In the genomic region with DNA sequence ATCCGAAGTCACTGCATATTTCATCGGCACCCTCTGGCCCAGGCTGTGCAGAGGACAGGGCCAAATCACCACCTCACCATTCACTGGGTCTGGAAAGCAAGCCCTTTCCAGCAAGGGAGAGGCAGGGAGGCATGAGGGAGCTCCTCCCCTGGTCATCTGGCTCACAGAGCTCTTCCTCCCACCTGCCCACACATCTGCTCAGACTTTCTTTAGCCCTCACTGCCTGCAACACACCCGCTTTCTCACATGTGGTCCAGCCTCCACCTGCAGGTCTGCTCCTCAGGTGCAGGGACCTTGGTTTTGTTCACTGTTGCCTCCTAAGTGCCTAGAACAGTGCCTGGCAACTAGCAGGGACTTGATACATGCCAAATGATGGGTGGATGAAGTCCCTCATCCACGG, we compare ENCODE assay signal across 21 cellular contexts. TPM values are rescaled to one million over a fixed set of nuclear protein-coding genes. Genes with fewer than 3 reads are reported as not detected.
DNase-seq lines count a peak whose midpoint lies in the region; ATAC-seq, FAIRE-seq and TF ChIP-seq lines count a peak whose summit lies in the region.
"Had no signal": no experiment of that assay in that cellular context is flagged by ENCODE, and none has a peak within 500 bp of the region (broad histone marks: within the 10 kb centered on the region; RNA-seq: fewer than 3 reads in every experiment).

No MANE protein-coding gene starts in this region.

- H3K4me1 ChIP-seq in Karpas-422 (ENCODE audit: low read length) (peaks cover 91% of the 10 kb centered on the region), GM12878 (ENCODE audit: control insufficient read depth, insufficient read depth, low read length) (peaks cover 76% of the 10 kb centered on the region), osteoblast (ENCODE audit: insufficient read depth, low read length) (peaks cover 5% of the 10 kb centered on the region)

- H4K20me1 ChIP-seq in Karpas-422 (ENCODE audit: insufficient read depth, low read depth, low read length) (peaks cover 58% of the 10 kb centered on the region), GM12878 (ENCODE audit: control insufficient read depth, insufficient read depth) (peaks cover 6% of the 10 kb centered on the region), osteoblast (ENCODE audit: insufficient read depth, low read length) (peaks cover 90% of the 10 kb centered on the region)

- intact Hi-C loops in activated CD4-positive, alpha-beta T cell treated with anti-CD3 and anti-CD28 coated beads for 36 hours (cut with DNase I, micrococcal nuclease), result no loop called here
- intact Hi-C loops in GM12878 (cut with micrococcal nuclease; ENCODE audit: unreplicated experiment), result no loop called here

- no peak for FAIRE-seq in GM12878 (lab: Jason Lieb, UNC)
- FAIRE-seq: A549, bronchial epithelial cell, keratinocyte had no signal

- no peaks in the 10 kb centered on the region for H3K36me3 ChIP-seq in Karpas-422 (ENCODE audit: insufficient read depth, low read length)
- peaks cover 0 to 4% of the 10 kb centered on the region in 2 experiments; a peak in 2 of 4 replicates for H3K36me3 ChIP-seq in GM12878 (ENCODE audit: control insufficient read depth in 2 of 2, insufficient read depth in 2 of 2, low read length in 1 of 2)
- H3K36me3 ChIP-seq in osteoblast (ENCODE audit: insufficient read depth, low read length), result no peaks in the 10 kb centered on the region
- H3K36me3 ChIP-seq: transverse colon, WERI-Rb-1 had no signal

- peak overlapping the region; percentile 40 for H3K27ac Mint-ChIP-seq in activated CD4-positive, alpha-beta T cell treated with anti-CD3 and anti-CD28 coated beads for 36 hours
- H3K27ac Mint-ChIP-seq in activated CD4-positive, alpha-beta T cell treated with anti-CD3 and anti-CD28 coated beads, Interleukin-2, amount 10 ng/mL, durations not matched to agents 7 days and 5 days, result no peak overlapping the region

- H3K9me3 ChIP-seq in Karpas-422 (ENCODE audit: low read length) (no peaks in the 10 kb centered on the region), GM12878 (replicated peaks; ENCODE audit: control insufficient read depth, insufficient read depth, low read length) (no peaks in the 10 kb centered on the region), osteoblast (ENCODE audit: low read depth, low read length) (no peaks in the 10 kb centered on the region)
- H3K9me3 ChIP-seq: A549, transverse colon had no signal

- H3K27me3 ChIP-seq in Karpas-422 (ENCODE audit: low read length) (no peaks in the 10 kb centered on the region), GM12878 (replicated peaks in 1 of 2; ENCODE audit: control insufficient read depth in 2 of 2, insufficient read depth in 2 of 2, low read length in 1 of 2) (no peaks in the 10 kb centered on the region), osteoblast (ENCODE audit: insufficient read depth, low read length) (no peaks in the 10 kb centered on the region)
- H3K27me3 ChIP-seq: transverse colon had no signal

- no peak for ATAC-seq in activated CD4-positive, alpha-beta T cell treated with anti-CD3 and anti-CD28 coated beads for 36 hours
- no peak for ATAC-seq in GM12878
- no peak for ATAC-seq in GM21737 (IDR thresholded peaks at IDR 0.05; ENCODE audit: unreplicated experiment)
- ATAC-seq in HG03159 (IDR thresholded peaks at IDR 0.05; ENCODE audit: unreplicated experiment), result no peak
- ATAC-seq: A549; activated CD8-positive, alpha-beta memory T cell treated with anti-CD3 and anti-CD28 coated beads, Interleukin-2, amount 10 ng/mL, durations not matched to agents 7 days and 5 days had no signal

- no TSS peak for BruUV-seq in GM12878 (replicated peaks; lab: Mats Ljungman, UMichigan)

- peaks cover 92% of the 10 kb centered on the region for H3K79me2 ChIP-seq in Karpas-422 (ENCODE audit: low read length)
- peaks cover 93% of the 10 kb centered on the region for H3K79me2 ChIP-seq in GM12878 (ENCODE audit: control insufficient read depth, insufficient read depth, low read length)
- H3K79me2 ChIP-seq in osteoblast (ENCODE audit: insufficient read depth, low read length), result peaks cover 99% of the 10 kb centered on the region

- in situ Hi-C loops in GM12878 (cut with MboI), result loop anchor here (25.0 kb wide), 1 partner anchor 2006 kb away; a partner anchor contains a TSS

- H3K9ac ChIP-seq in Karpas-422 (ENCODE audit: low read length) (peak overlapping the region; percentile 52), GM12878 (ENCODE audit: control insufficient read depth, insufficient read depth, low read length) (no peak overlapping the region; the same call in 1 of the 2 replicates)
- H3K9ac ChIP-seq: parathyroid adenoma had no signal

- H3K36me3 Mint-ChIP-seq in activated CD4-positive, alpha-beta T cell treated with anti-CD3 and anti-CD28 coated beads for 36 hours (ENCODE audit: low read depth), result peaks cover 2% of the 10 kb centered on the region
- peaks cover 5% of the 10 kb centered on the region for H3K36me3 Mint-ChIP-seq in activated CD4-positive, alpha-beta T cell treated with anti-CD3 and anti-CD28 coated beads, Interleukin-2, amount 10 ng/mL, durations not matched to agents 7 days and 5 days (ENCODE audit: low read depth)

- H3K4me1 Mint-ChIP-seq in activated CD4-positive, alpha-beta T cell treated with anti-CD3 and anti-CD28 coated beads for 36 hours, result peaks cover 76% of the 10 kb centered on the region
- peaks cover 83% of the 10 kb centered on the region for H3K4me1 Mint-ChIP-seq in activated CD4-positive, alpha-beta T cell treated with anti-CD3 and anti-CD28 coated beads, Interleukin-2, amount 10 ng/mL, durations not matched to agents 7 days and 5 days

- H3K4me3 ChIP-seq in Karpas-422 (ENCODE audit: low read length), result no peak overlapping the region; the same call in 1 of the 2 replicates
- no peak overlapping the region for H3K4me3 ChIP-seq in GM12878
- H3K4me3 ChIP-seq in osteoblast (ENCODE audit: insufficient read depth, low read length), result no peak overlapping the region
- H3K4me3 ChIP-seq: A549, transverse colon had no signal

- RAD21 ChIA-PET in GM12878 (lab: Charles Lee; ENCODE audit: unreplicated experiment), result interaction anchor here (1.4 to 11.3 kb wide), 4 partner anchors 8 to 32 kb away, joined by 7 to 169 read pairs (median 18); a partner anchor contains a TSS

- POLR2A ChIA-PET in activated CD4-positive, alpha-beta T cell treated with anti-CD3 and anti-CD28 coated beads for 36 hours (lab: Charles Lee), result no interaction called here
- POLR2A ChIA-PET in activated CD4-positive, alpha-beta T cell treated with anti-CD3 and anti-CD28 coated beads, Interleukin-2, amount 10 ng/mL, durations not matched to agents 7 days and 5 days (lab: Charles Lee), result no interaction called here
- POLR2A ChIA-PET in GM12878 (lab: Charles Lee), result interaction anchor here (1.7 to 13.1 kb wide), 3 partner anchors 9 to 33 kb away, joined by 4 to 220 read pairs (median 24); a partner anchor contains a TSS

- peak; percentile 17; the same call in 1 of the 2 replicates for TF ChIP-seq RAD21 in GM12878 (IDR thresholded peaks at IDR 0.05; ENCODE audit: insufficient read depth, low read depth, low read length)

- TF ChIP-seq CTCF in GM12878 (IDR thresholded peaks at IDR 0.05 in 2 of 3, conservative IDR thresholded peaks at IDR 0.05 in 1 of 3; ENCODE audit: control insufficient read depth in 2 of 3, extremely low read depth in 1 of 3, insufficient read depth in 1 of 3, low read depth in 3 of 3, low read length in 3 of 3) (no peak), osteoblast (IDR thresholded peaks at IDR 0.05; ENCODE audit: extremely low read depth, low read depth, low read length) (no peak)

- H2AFZ ChIP-seq in Karpas-422 (ENCODE audit: low read length) (no peak overlapping the region), GM12878 (ENCODE audit: control insufficient read depth, low read depth, low read length) (no peak overlapping the region), osteoblast (ENCODE audit: low read length) (no peak overlapping the region)
- H2AFZ ChIP-seq: parathyroid adenoma had no signal

- H3K27ac ChIP-seq in Karpas-422 (ENCODE audit: low read length), result peak overlapping the region; percentile 98
- peak overlapping the region; percentile 85 for H3K27ac ChIP-seq in GM12878 (ENCODE audit: control insufficient read depth, insufficient read depth)
- H3K27ac ChIP-seq in osteoblast (ENCODE audit: low read depth, low read length), result no peak overlapping the region
- H3K27ac ChIP-seq: A549, parathyroid adenoma, transverse colon, WERI-Rb-1 had no signal

- 94% methylated on average over 4 of the region's 4 CpGs for WGBS in GM12878 (ENCODE audit: insufficient coverage, insufficient replicate concordance, low lambda C conversion rate, missing lambda C conversion rate)

- no peak for TF ChIP-seq EP300 in GM12878 (IDR thresholded peaks at IDR 0.05; ENCODE audit: borderline replicate concordance in 1 of 2, control insufficient read depth in 1 of 2, low read depth in 2 of 2, low read length in 2 of 2)

- CTCF ChIA-PET in activated CD4-positive, alpha-beta T cell treated with anti-CD3 and anti-CD28 coated beads for 36 hours (lab: Charles Lee), result no interaction called here
- CTCF ChIA-PET in activated CD4-positive, alpha-beta T cell treated with anti-CD3 and anti-CD28 coated beads, Interleukin-2, amount 10 ng/mL, durations not matched to agents 7 days and 5 days (lab: Charles Lee), result interaction anchor here (1.5 kb wide), 1 partner anchor 9 kb away, joined by 6 read pairs; no protein-coding TSS in a partner anchor
- CTCF ChIA-PET in GM12878 (lab: Yijun Ruan, JAX), result interaction anchor here (1.0 to 1.8 kb wide), 7 partner anchors 9 to 31 kb away, joined by 3 to 7 read pairs (median 4); no protein-coding TSS in a partner anchor

- no peak overlapping the region for H3K4me3 Mint-ChIP-seq in activated CD4-positive, alpha-beta T cell treated with anti-CD3 and anti-CD28 coated beads for 36 hours
- H3K4me3 Mint-ChIP-seq in activated CD4-positive, alpha-beta T cell treated with anti-CD3 and anti-CD28 coated beads, Interleukin-2, amount 10 ng/mL, durations not matched to agents 7 days and 5 days, result no peak overlapping the region

- H3K4me2 ChIP-seq in Karpas-422 (ENCODE audit: low read depth, low read length, poor library complexity, severe bottlenecking), result peak overlapping the region; percentile 68
- H3K4me2 ChIP-seq in GM12878 (ENCODE audit: control insufficient read depth, insufficient read depth), result peak overlapping the region; percentile 90
- no peak overlapping the region for H3K4me2 ChIP-seq in osteoblast (ENCODE audit: insufficient read depth, low read length)
- H3K4me2 ChIP-seq: A549 had no signal

- no peaks in the 10 kb centered on the region for H3K9me3 Mint-ChIP-seq in activated CD4-positive, alpha-beta T cell treated with anti-CD3 and anti-CD28 coated beads for 36 hours (ENCODE audit: low read depth)
- H3K9me3 Mint-ChIP-seq in activated CD4-positive, alpha-beta T cell treated with anti-CD3 and anti-CD28 coated beads, Interleukin-2, amount 10 ng/mL, durations not matched to agents 7 days and 5 days, result no peaks in the 10 kb centered on the region

- H3K27me3 Mint-ChIP-seq in activated CD4-positive, alpha-beta T cell treated with anti-CD3 and anti-CD28 coated beads for 36 hours, result no peaks in the 10 kb centered on the region
- H3K27me3 Mint-ChIP-seq in activated CD4-positive, alpha-beta T cell treated with anti-CD3 and anti-CD28 coated beads, Interleukin-2, amount 10 ng/mL, durations not matched to agents 7 days and 5 days, result no peaks in the 10 kb centered on the region
- H3K27me3 Mint-ChIP-seq: activated CD8-positive, alpha-beta memory T cell treated with anti-CD3 and anti-CD28 coated beads, Interleukin-2, amount 10 ng/mL, durations not matched to agents 7 days and 5 days had no signal

- 0 out of 2 replicates have a peak, but pooled peaks have one; percentile 13 for TF ChIP-seq POLR2A in GM12878 (IDR thresholded peaks at IDR 0.05; ENCODE audit: low read depth, low read length)

- DNase-seq in activated CD4-positive, alpha-beta T cell treated with anti-CD3 and anti-CD28 coated beads for 36 hours, result no peak
- DNase-seq in activated CD4-positive, alpha-beta T cell treated with anti-CD3 and anti-CD28 coated beads, Interleukin-2, amount 10 ng/mL, durations not matched to agents 7 days and 5 days, result no peak
- peak; percentile 61 for DNase-seq in Karpas-422
- DNase-seq in GM12878 (ENCODE audit: low read depth, low spot score), result no peak
- DNase-seq in osteoblast (ENCODE audit: insufficient read length, low spot score, missing footprints), result peak; percentile 81
- DNase-seq in A172 (ENCODE audit: low spot score), result no peak
- DNase-seq: activated CD8-positive, alpha-beta memory T cell treated with anti-CD3 and anti-CD28 coated beads, Interleukin-2, amount 10 ng/mL, durations not matched to agents 7 days and 5 days; activated naive CD4-positive, alpha-beta T cell treated with anti-CD3 and anti-CD28 coated beads, Interleukin-2, amount 50 U/mL, for 16 hours; GF-D8; NCI-H1694 treated with DMSO at 0.1 percent for 48 hours; NCI-H446 treated with DMSO at 0.1 percent for 48 hours; OCI-M1; stimulated activated CD4-positive, alpha-beta T cell treated with anti-CD3 and anti-CD28 coated beads, Interleukin-4, amount 100 ng/mL, for 4 hours; transverse colon; WERI-Rb-1 had no signal

- H3K9me2 ChIP-seq in Karpas-422 (replicated peaks; ENCODE audit: insufficient read depth, low read length), result no peaks in the 10 kb centered on the region

- SMC1A ChIA-PET in GM12878 (lab: Charles Lee; ENCODE audit: uncharacterized antibody, unreplicated experiment), result interaction anchor here (0.9 to 10.9 kb wide), 9 partner anchors 8 to 44 kb away, joined by 3 to 164 read pairs (median 3); a partner anchor contains a TSS

RNA-seq across cellular contexts. Expression of a gene that starts 21.0 kb away (rescaled TPM):
- total RNA-seq in activated CD4-positive, alpha-beta T cell treated with anti-CD3 and anti-CD28 coated beads for 36 hours, result 10 to 100 TPM; 51.5 to 72.1 TPM
- 10 to 100 TPM; 40.6 to 43.1 TPM for total RNA-seq in activated CD4-positive, alpha-beta T cell treated with anti-CD3 and anti-CD28 coated beads, Interleukin-2, amount 10 ng/mL, durations not matched to agents 7 days and 5 days
- 33.5 and 39.4 TPM in 2 replicates for total RNA-seq in Karpas-422 (2014; rRNA removed; shearing (Covaris generic); ENCODE audit: low replicate concordance)
- total RNA-seq in GM12878 (2013; cell fraction: nucleolus; rRNA removed), result 130 and 131 TPM in 2 replicates
- total RNA-seq in GM12878 (2014; rRNA removed), result 24.7 and 26.5 TPM in 2 replicates
- total RNA-seq in GM12878 (2014; rRNA removed; fragmentation: Illumina TruSeq; extraction: Trizol), result 20.1 and 20.4 TPM in 2 replicates
- 30.9 and 33.7 TPM in 2 replicates for total RNA-seq in GM12878 (2021)
- polyA plus RNA-seq in GM12878 (2011; ENCODE audit: low read depth), result 23.4 TPM
- 28.7 and 37.7 TPM in 2 replicates for polyA plus RNA-seq in GM12878 (2011; rRNA removed)
- polyA plus RNA-seq in GM12878 (2011; cell fraction: cytosol; rRNA removed), result 42.7 and 47.6 TPM in 2 replicates
- 45.6 and 46.8 TPM in 2 replicates for polyA plus RNA-seq in GM12878 (2011; cell fraction: nucleus; rRNA removed)
- 32.1 and 35.8 TPM in 2 replicates for polyA plus RNA-seq in GM12878 (2012)
- 20.5 and 23.8 TPM in 2 replicates for polyA plus RNA-seq in GM12878 (2014; fragmentation: Illumina TruSeq; extraction: Trizol)
- polyA plus RNA-seq in GM12878 (2014; fragmentation: Nextera tagmentation; extraction: Ambion mirVana), result 10 to 100 TPM; 11.3 to 15.1 TPM
- 19.6 and 26.7 TPM in 2 replicates for polyA plus RNA-seq in GM12878 (2014; rRNA removed)
- 10 to 100 TPM; 12.6 to 20.0 TPM for polyA plus RNA-seq in GM12878 (2016; fragmentation: Nextera tagmentation; extraction: Ambion mirVana)
- 96.4 and 132 TPM in 2 replicates for polyA minus RNA-seq in GM12878 (2011; rRNA and poly(A)+ RNA removed)
- polyA minus RNA-seq in GM12878 (2011; cell fraction: cytosol; rRNA and poly(A)+ RNA removed), result 29.0 and 31.5 TPM in 2 replicates
- polyA minus RNA-seq in GM12878 (2011; cell fraction: nucleus; rRNA and poly(A)+ RNA removed), result 27.3 and 43.1 TPM in 2 replicates
- total RNA-seq in osteoblast, result 38.0 and 41.5 TPM in 2 replicates
- 29.1 TPM in 2 replicates for total RNA-seq in A172 (2014; rRNA removed; shearing (Covaris generic))

RNA-seq across cellular contexts. Expression of a gene that starts 34.8 kb away (rescaled TPM):
- total RNA-seq in activated CD4-positive, alpha-beta T cell treated with anti-CD3 and anti-CD28 coated beads for 36 hours, result 10 to 100 TPM; 13.6 to 14.5 TPM
- total RNA-seq in activated CD4-positive, alpha-beta T cell treated with anti-CD3 and anti-CD28 coated beads, Interleukin-2, amount 10 ng/mL, durations not matched to agents 7 days and 5 days, result 10 to 100 TPM; 14.6 to 15.6 TPM
- 15.0 and 23.7 TPM in 2 replicates for total RNA-seq in Karpas-422 (2014; rRNA removed; shearing (Covaris generic); ENCODE audit: low replicate concordance)
- total RNA-seq in GM12878 (2013; cell fraction: nucleolus; rRNA removed), result 44.3 and 46.5 TPM in 2 replicates
- total RNA-seq in GM12878 (2014; rRNA removed) (13.8 and 15.3 TPM in 2 replicates), GM12878 (2014; rRNA removed; fragmentation: Illumina TruSeq; extraction: Trizol) (7.2 and 8.6 TPM in 2 replicates), GM12878 (2021) (20.2 and 21.4 TPM in 2 replicates), osteoblast (5.8 and 6.5 TPM in 2 replicates)
- polyA plus RNA-seq in GM12878 (2011; ENCODE audit: low read depth), result 3.3 TPM
- polyA plus RNA-seq in GM12878 (2011; rRNA removed) (10.0 and 14.0 TPM in 2 replicates), GM12878 (2014; fragmentation: Illumina TruSeq; extraction: Trizol) (3.6 and 8.0 TPM in 2 replicates), GM12878 (2014; fragmentation: Nextera tagmentation; extraction: Ambion mirVana) (1 to 10 TPM; 1.1 to 2.2 TPM), GM12878 (2014; rRNA removed) (12.4 and 15.2 TPM in 2 replicates), GM12878 (2016; fragmentation: Nextera tagmentation; extraction: Ambion mirVana) (10 to 100 TPM in 1 of 2 experiments, 1 to 10 TPM in 1; 9.2 to 10.1 TPM)
- polyA plus RNA-seq in GM12878 (2011; cell fraction: cytosol; rRNA removed), result 14.4 and 19.2 TPM in 2 replicates
- polyA plus RNA-seq in GM12878 (2011; cell fraction: nucleus; rRNA removed), result 18.8 and 19.7 TPM in 2 replicates
- 7.8 and 10.8 TPM in 2 replicates for polyA plus RNA-seq in GM12878 (2012)
- polyA minus RNA-seq in GM12878 (2011; rRNA and poly(A)+ RNA removed), result 19.0 and 25.2 TPM in 2 replicates
- 12.0 and 15.0 TPM in 2 replicates for polyA minus RNA-seq in GM12878 (2011; cell fraction: cytosol; rRNA and poly(A)+ RNA removed)
- polyA minus RNA-seq in GM12878 (2011; cell fraction: nucleus; rRNA and poly(A)+ RNA removed), result 21.2 and 41.1 TPM in 2 replicates
- total RNA-seq in A172 (2014; rRNA removed; shearing (Covaris generic)), result 8.5 and 10.0 TPM in 2 replicates

RNA-seq across cellular contexts. Expression of a gene that starts 50.9 kb away (rescaled TPM):
- total RNA-seq in activated CD4-positive, alpha-beta T cell treated with anti-CD3 and anti-CD28 coated beads for 36 hours, result 10 to 100 TPM; 57.9 to 64.8 TPM
- total RNA-seq in activated CD4-positive, alpha-beta T cell treated with anti-CD3 and anti-CD28 coated beads, Interleukin-2, amount 10 ng/mL, durations not matched to agents 7 days and 5 days, result 10 to 100 TPM; 57.9 to 62.2 TPM
- 5.9 and 14.9 TPM in 2 replicates for total RNA-seq in Karpas-422 (2014; rRNA removed; shearing (Covaris generic); ENCODE audit: low replicate concordance)
- 47.2 and 55.4 TPM in 2 replicates for total RNA-seq in GM12878 (2013; cell fraction: nucleolus; rRNA removed)
- total RNA-seq in GM12878 (2014; rRNA removed) (3.6 and 4.9 TPM in 2 replicates), GM12878 (2014; rRNA removed; fragmentation: Illumina TruSeq; extraction: Trizol) (6.8 and 7.2 TPM in 2 replicates), GM12878 (2021) (57.5 and 65.3 TPM in 2 replicates), osteoblast (5.8 and 6.5 TPM in 2 replicates)
- 13.6 TPM for polyA plus RNA-seq in GM12878 (2011; ENCODE audit: low read depth)
- polyA plus RNA-seq in GM12878 (2011; rRNA removed) (3.2 and 5.1 TPM in 2 replicates), GM12878 (2014; fragmentation: Illumina TruSeq; extraction: Trizol) (3.5 and 17.6 TPM in 2 replicates), GM12878 (2014; fragmentation: Nextera tagmentation; extraction: Ambion mirVana) (1 to 10 TPM in 1 of 2 experiments, under 1 TPM in 1; 0.66 to 1.7 TPM), GM12878 (2014; rRNA removed) (24.0 and 42.2 TPM in 2 replicates), GM12878 (2016; fragmentation: Nextera tagmentation; extraction: Ambion mirVana) (10 to 100 TPM; 47.1 to 49.4 TPM)
- 7.8 and 8.6 TPM in 2 replicates for polyA plus RNA-seq in GM12878 (2011; cell fraction: cytosol; rRNA removed)
- 45.6 and 76.2 TPM in 2 replicates for polyA plus RNA-seq in GM12878 (2011; cell fraction: nucleus; rRNA removed)
- 34.7 and 37.6 TPM in 2 replicates for polyA plus RNA-seq in GM12878 (2012)
- polyA minus RNA-seq in GM12878 (2011; rRNA and poly(A)+ RNA removed), result 4.5 and 8.6 TPM in 2 replicates
- 9.5 and 14.8 TPM in 2 replicates for polyA minus RNA-seq in GM12878 (2011; cell fraction: cytosol; rRNA and poly(A)+ RNA removed)
- 15.5 and 27.3 TPM in 2 replicates for polyA minus RNA-seq in GM12878 (2011; cell fraction: nucleus; rRNA and poly(A)+ RNA removed)
- 2.9 and 3.3 TPM in 2 replicates for total RNA-seq in A172 (2014; rRNA removed; shearing (Covaris generic))

Comparison
In these comparisons a context has a peak if more than half of its experiments do, and no peak if none do; other contexts are left out.
1. DNase-seq: peak in Karpas-422 (single experiment) and osteoblast (single experiment); none in activated CD4-positive, alpha-beta T cell treated with anti-CD3 and anti-CD28 coated beads for 36 hours (single experiment), activated CD4-positive, alpha-beta T cell treated with anti-CD3 and anti-CD28 coated beads, Interleukin-2, amount 10 ng/mL, durations not matched to agents 7 days and 5 days (single experiment), GM12878 (single experiment) and A172 (single experiment).